13 cellular contexts compared by ENCODE assay signal in genomic region chr13:44068737-44069136, GRCh38.
DNase-seq lines count a peak whose midpoint lies in the region; ATAC-seq and TF ChIP-seq lines count a peak whose summit lies in the region.
"Had no signal": no experiment of that assay in that cellular context is flagged by ENCODE, and none has a peak within 500 bp of the region (broad histone marks: within the 10 kb centered on the region; RNA-seq: fewer than 3 reads in every experiment).

No MANE protein-coding gene starts in this region.

- intact Hi-C loops in stomach (cut with DNase I; ENCODE audit: low total_unique reads), result no loop called here

- POLR2A ChIA-PET in WTC11 (lab: Charles Lee), result no interaction called here

- no peak overlapping the region for H3K4me3 ChIP-seq in stomach
- H3K4me3 ChIP-seq: BLaER1 treated with 17β-estradiol and CSF1 and Interleukin-3, amounts not matched to agents 10 nM and 100 nM had no signal

- H3K27ac ChIP-seq in stomach, result no peak overlapping the region
- H3K27ac ChIP-seq: BLaER1 treated with 17β-estradiol and CSF1 and Interleukin-3, amounts not matched to agents 10 nM and 100 nM had no signal

- TF ChIP-seq POLR2A in stomach (IDR thresholded peaks at IDR 0.05), result no peak

- TF ChIP-seq CTCF in WTC11 (IDR thresholded peaks at IDR 0.05) (no peak), stomach (IDR thresholded peaks at IDR 0.05) (no peak)

- no peaks in the 10 kb centered on the region for H3K27me3 ChIP-seq in stomach
- H3K27me3 ChIP-seq: BLaER1 treated with 17β-estradiol and CSF1 and Interleukin-3, amounts not matched to agents 10 nM and 100 nM had no signal

- no peaks in the 10 kb centered on the region for H3K36me3 ChIP-seq in stomach
- H3K36me3 ChIP-seq: BLaER1 treated with 17β-estradiol and CSF1 and Interleukin-3, amounts not matched to agents 10 nM and 100 nM had no signal

- H3K9me3 Mint-ChIP-seq in WTC11, result peaks cover 49% of the 10 kb centered on the region
- H3K9me3 Mint-ChIP-seq: stimulated activated naive CD8-positive, alpha-beta T cell treated with anti-CD3 and anti-CD28 coated beads, Interleukin-15, Interleukin-2, amounts not matched to agents 100 ng/mL and 50 ng/mL, for 24 hours had no signal

- no peak for ATAC-seq in WTC11
- no peak for ATAC-seq in GM19351 (IDR thresholded peaks at IDR 0.05; ENCODE audit: unreplicated experiment)
- ATAC-seq: left ventricle myocardium superior had no signal

- TF ChIP-seq EP300 in stomach (IDR thresholded peaks at IDR 0.05), result no peak

- H3K4me1 Mint-ChIP-seq in WTC11, result peaks cover 30% of the 10 kb centered on the region

- DNase-seq in A172 (ENCODE audit: low spot score) (peak; percentile 78), HCEC 1CT (peak; percentile 77), WTC11 (ENCODE audit: low spot score) (no peak), hepatic stellate cell (ENCODE audit: low spot score) (peak; percentile 5), stomach (no peak), GOT3 (lab: John Stamatoyannopoulos, UW) (no peak)
- no peak for DNase-seq in activated T-cell treated with anti-CD3 and anti-CD28 coated beads, Interleukin-2, amount 50 U/mL, for 1 hour
- DNase-seq: activated T-cell treated with anti-CD3 and anti-CD28 coated beads, Interleukin-2, amount 50 U/mL, for 48 hours; left ventricle myocardium superior had no signal

- peaks cover 0 to 16% (median 6%) of the 10 kb centered on the region in 4 donors for H3K9me3 ChIP-seq in stomach

- peaks cover 4% of the 10 kb centered on the region for H3K27me3 Mint-ChIP-seq in WTC11 (ENCODE audit: low read depth)

- 25 to 51% (median 35%) methylated on average over 4 of the region's 4 CpGs for WGBS in stomach, 5 donors

- peaks cover 26% of the 10 kb centered on the region for H3K36me3 Mint-ChIP-seq in WTC11

- CTCF ChIA-PET in WTC11 (lab: Charles Lee), result no interaction called here

- H3K27ac Mint-ChIP-seq in WTC11, result peak overlapping the region; percentile 9; the same call in 1 of the 2 replicates
- H3K27ac Mint-ChIP-seq: stimulated activated naive CD8-positive, alpha-beta T cell treated with anti-CD3 and anti-CD28 coated beads, Interleukin-15, Interleukin-2, amounts not matched to agents 100 ng/mL and 50 ng/mL, for 24 hours; T-helper 1 cell treated with Interleukin-12 subunit alpha and Interleukin-12 subunit beta and Interleukin-4 antibody, amounts not matched to agents 30 μg/mL and 1 μg/mL, for 36 hours had no signal

- H3K4me1 ChIP-seq in stomach, result peaks cover 0 to 3% (median 0%) of the 10 kb centered on the region in 4 donors
- H3K4me1 ChIP-seq: BLaER1 treated with 17β-estradiol and CSF1 and Interleukin-3, amounts not matched to agents 10 nM and 100 nM had no signal

- no peak overlapping the region for H3K4me3 Mint-ChIP-seq in WTC11
- H3K4me3 Mint-ChIP-seq: stimulated activated naive CD8-positive, alpha-beta T cell treated with anti-CD3 and anti-CD28 coated beads, Interleukin-15, Interleukin-2, amounts not matched to agents 100 ng/mL and 50 ng/mL, for 24 hours; T-helper 1 cell treated with Interleukin-12 subunit alpha and Interleukin-12 subunit beta and Interleukin-4 antibody, amounts not matched to agents 30 μg/mL and 1 μg/mL, for 36 hours had no signal

TF ChIP-seq in WTC11, 78 proteins besides CTCF, POLR2A, EP300 and RAD21 (continues in another document):
- TF ChIP-seq KAT7 (CRISPR knock-in tag; IDR thresholded peaks at IDR 0.05; ENCODE audit: borderline replicate concordance) (no peak), NFATC4 (CRISPR knock-in tag; IDR thresholded peaks at IDR 0.05) (no peak), ZNF532 (CRISPR knock-in tag; IDR thresholded peaks at IDR 0.05; ENCODE audit: borderline replicate concordance) (no peak), CDX4 (CRISPR knock-in tag; IDR thresholded peaks at IDR 0.05; ENCODE audit: borderline replicate concordance) (no peak), ERG (CRISPR knock-in tag; IDR thresholded peaks at IDR 0.05) (no peak), NFYB (CRISPR knock-in tag; conservative IDR thresholded peaks at IDR 0.05; ENCODE audit: low read depth) (no peak), STAT6 (CRISPR knock-in tag; conservative IDR thresholded peaks at IDR 0.05; ENCODE audit: low read depth) (no peak), TP53 (CRISPR knock-in tag; IDR thresholded peaks at IDR 0.05) (no peak), TEAD1 (CRISPR knock-in tag; IDR thresholded peaks at IDR 0.05) (no peak)

Comparison
In these comparisons a context has a peak if more than half of its experiments do, and no peak if none do; other contexts are left out.
1. DNase-seq: peak in A172 (single experiment), HCEC 1CT (single experiment) and hepatic stellate cell (single experiment); none in WTC11 (single experiment), stomach (single experiment), GOT3 (single experiment) and activated T-cell treated with anti-CD3 and anti-CD28 coated beads, Interleukin-2, amount 50 U/mL, for 1 hour (single experiment).